8 cellular contexts compared by ENCODE assay signal in genomic region chr19:36837525-36837901, GRCh38. TPM values are rescaled to one million over a fixed set of nuclear protein-coding genes. Genes with fewer than 3 reads are reported as not detected.
DNase-seq lines count a peak whose midpoint lies in the region; ATAC-seq and TF ChIP-seq lines count a peak whose summit lies in the region.

No MANE protein-coding gene starts in this region.

- H3K9me3 ChIP-seq in parathyroid adenoma (ENCODE audit: control insufficient read depth, low read length) = no peaks in the 10 kb centered on the region

- H3K79me2 ChIP-seq in parathyroid adenoma = peaks cover 12% of the 10 kb centered on the region

- peak overlapping the region; percentile 64 for H3K9ac ChIP-seq in parathyroid adenoma

- no peaks in the 10 kb centered on the region for H3K36me3 ChIP-seq in parathyroid adenoma (ENCODE audit: control insufficient read depth, insufficient read depth, low read length)

- no peak for ATAC-seq in stimulated activated naive CD8-positive, alpha-beta T cell treated with anti-CD3 and anti-CD28 coated beads, Interleukin-15, Interleukin-2, amounts not matched to agents 100 U/mL and 50 U/mL, for 24 hours

- peak overlapping the region; percentile 78 for H3K4me2 ChIP-seq in parathyroid adenoma (ENCODE audit: low read length)

- peak overlapping the region; percentile 81 for H2AFZ ChIP-seq in parathyroid adenoma

- peaks cover 5% of the 10 kb centered on the region for H3K4me1 ChIP-seq in parathyroid adenoma

- TF ChIP-seq CTCF in fibroblast of the aortic adventitia (IDR thresholded peaks at IDR 0.05; ENCODE audit: insufficient read depth, low read length) (no peak), parathyroid adenoma (IDR thresholded peaks at IDR 0.05) (no peak)

- peak; percentile 16 for DNase-seq in COLO668 (lab: John Stamatoyannopoulos, UW; ENCODE audit: unreplicated experiment)
- DNase-seq in NCI-H69 (lab: John Stamatoyannopoulos, UW) = peak; percentile 51
- DNase-seq in fibroblast of the aortic adventitia (ENCODE audit: low read depth) = no peak
- no peak for DNase-seq in UCSD-AML1 (lab: John Stamatoyannopoulos, UW; ENCODE audit: unreplicated experiment)
- no peak for DNase-seq in activated CD4-positive, CD25-positive, alpha-beta regulatory T cell (lab: John Stamatoyannopoulos, UW)
- DNase-seq in stimulated activated naive CD8-positive, alpha-beta T cell treated with anti-CD3 and anti-CD28 coated beads, Interleukin-15, Interleukin-2, amounts not matched to agents 100 U/mL and 50 U/mL, for 24 hours = no peak
- DNase-seq in GM19238 (ENCODE audit: insufficient read length, low spot score) = no peak

- peak overlapping the region; percentile 90 for H3K4me3 ChIP-seq in fibroblast of the aortic adventitia (ENCODE audit: low read depth, low read length)
- H3K4me3 ChIP-seq in parathyroid adenoma (ENCODE audit: low read depth, low read length) = peak overlapping the region; percentile 94

- H3K27me3 ChIP-seq in parathyroid adenoma (ENCODE audit: control insufficient read depth, insufficient read depth, low read length) = no peaks in the 10 kb centered on the region

- H3K27ac ChIP-seq in parathyroid adenoma = peak overlapping the region; percentile 83

RNA-seq across cellular contexts. Expression of gene ZNF790, which starts 0.7 kb away (rescaled TPM):
- 7.4 and 13.2 TPM in 2 replicates for total RNA-seq in fibroblast of the aortic adventitia (ENCODE audit: low replicate concordance)

RNA-seq across cellular contexts. Expression of gene ZNF345, which starts 13.2 kb away (rescaled TPM):
- total RNA-seq in fibroblast of the aortic adventitia (ENCODE audit: low replicate concordance) = 5.5 and 9.6 TPM in 2 replicates

Comparison
In these comparisons a context has a peak if more than half of its experiments do, and no peak if none do; other contexts are left out.
1. DNase-seq: peak in COLO668 (single experiment) and NCI-H69 (single experiment); none in fibroblast of the aortic adventitia (single experiment), UCSD-AML1 (single experiment), activated CD4-positive, CD25-positive, alpha-beta regulatory T cell (0 of 4), stimulated activated naive CD8-positive, alpha-beta T cell treated with anti-CD3 and anti-CD28 coated beads, Interleukin-15, Interleukin-2, amounts not matched to agents 100 U/mL and 50 U/mL, for 24 hours (single experiment) and GM19238 (single experiment).